In genomic region chr6:100309174-100309573, GRCh38 we compare ENCODE assay signal across 21 cellular contexts.
"Had no signal": no experiment of that assay in that cellular context is flagged by ENCODE, and none has a peak within 500 bp of the region (broad histone marks: within the 10 kb centered on the region; RNA-seq: fewer than 3 reads in every experiment).

No MANE protein-coding gene starts in this region.

- H3K36me3 ChIP-seq: SJSA1 had no signal

- H3K9me3 ChIP-seq: SJSA1 had no signal

- H3K4me3 ChIP-seq: SJSA1, SK-N-MC had no signal

- H3K27ac ChIP-seq: HL-60, SJSA1, SK-N-MC had no signal

- H3K27me3 ChIP-seq: SJSA1 had no signal

- DNase-seq: Karpas-422, KG1, MM.1S, NCI-H1092 treated with DMSO at 0.1 percent for 48 hours, NCI-H1436, NCI-H187, NCI-H2029, NCI-H2081 treated with DMSO at 0.1 percent for 48 hours, NCI-H2171, NCI-H345, NCI-H524, NCI-H526 treated with DMSO at 0.1 percent for 48 hours, NCI-H748 treated with DMSO at 0.1 percent for 48 hours, Right ventricle myocardium superior, RPMI8226, SIG-M5 had no signal

- FAIRE-seq: HTR-8/SVneo, RCC 7860 had no signal
